Comparison of ENCODE assay signal across 8 cellular contexts in genomic region chr9:37582548-37583157, GRCh38. TPM values are rescaled to one million over a fixed set of nuclear protein-coding genes. Genes with fewer than 3 reads are reported as not detected.
A peak's percentile ranks its signal among the peaks of the same experiment; 100 is the strongest.
DNase-seq lines count a peak whose midpoint lies in the region; ATAC-seq, FAIRE-seq and TF ChIP-seq lines count a peak whose summit lies in the region.

No MANE protein-coding gene starts in this region.

- H3K36me3 ChIP-seq in PC-3 (ENCODE audit: low read depth, low read length): peaks cover 57% of the 10 kb centered on the region

- H3K79me2 ChIP-seq in PC-3 (ENCODE audit: low read length): peaks cover 48% of the 10 kb centered on the region

- H3K27me3 Mint-ChIP-seq in activated T-helper 2 cell treated with anti-CD3 and anti-CD28 coated beads, Interferon-gamma antibody, Interleukin-2, Interleukin-4, amounts not matched to agents 10 μg/mL and 5 μg/mL and 100 μg/mL, durations not matched to agents 14 hours and 24 hours and 36 hours (ENCODE audit: low read depth): no peaks in the 10 kb centered on the region

- no peak overlapping the region for H3K27ac Mint-ChIP-seq in activated T-helper 2 cell treated with anti-CD3 and anti-CD28 coated beads, Interferon-gamma antibody, Interleukin-2, Interleukin-4, amounts not matched to agents 10 μg/mL and 5 μg/mL and 100 μg/mL, durations not matched to agents 14 hours and 24 hours and 36 hours

- H3K9ac ChIP-seq in PC-3 (ENCODE audit: low read length): no peak overlapping the region

- no peaks in the 10 kb centered on the region for H3K9me3 Mint-ChIP-seq in activated T-helper 2 cell treated with anti-CD3 and anti-CD28 coated beads, Interferon-gamma antibody, Interleukin-2, Interleukin-4, amounts not matched to agents 10 μg/mL and 5 μg/mL and 100 μg/mL, durations not matched to agents 14 hours and 24 hours and 36 hours

- peaks cover 56% of the 10 kb centered on the region for H3K36me3 Mint-ChIP-seq in activated T-helper 2 cell treated with anti-CD3 and anti-CD28 coated beads, Interferon-gamma antibody, Interleukin-2, Interleukin-4, amounts not matched to agents 10 μg/mL and 5 μg/mL and 100 μg/mL, durations not matched to agents 14 hours and 24 hours and 36 hours (ENCODE audit: low read depth)

- no peaks in the 10 kb centered on the region for H3K9me2 ChIP-seq in PC-3 (replicated peaks; ENCODE audit: low read length)

- peak; percentile 66 for TF ChIP-seq CTCF in PC-3 (conservative IDR thresholded peaks at IDR 0.05; ENCODE audit: low read depth, low read length)

- H3K4me1 ChIP-seq in PC-3 (ENCODE audit: insufficient read depth, low read length): no peaks in the 10 kb centered on the region

- no peak overlapping the region for H3K4me2 ChIP-seq in PC-3 (ENCODE audit: low read length)

- POLR2A ChIA-PET in PC-3 (lab: Charles Lee; ENCODE audit: unreplicated experiment): no interaction called here

- BruUV-seq in PC-3 (replicated peaks; lab: Mats Ljungman, UMichigan): no TSS peak

- H4K20me1 ChIP-seq in PC-3 (ENCODE audit: low read length): 0 out of 2 replicates have a peak, but pooled peaks cover 22% of the 10 kb centered on the region

- peak; percentile 55 for ATAC-seq in GM18867 (IDR thresholded peaks at IDR 0.05; ENCODE audit: unreplicated experiment)
- peak; percentile 46 for ATAC-seq in PC-3
- ATAC-seq in GM19023 (IDR thresholded peaks at IDR 0.05; ENCODE audit: unreplicated experiment): no peak
- ATAC-seq in HG03460 (IDR thresholded peaks at IDR 0.05; ENCODE audit: unreplicated experiment): no peak

- CTCF ChIA-PET in PC-3 (lab: Charles Lee): no interaction called here

- no peaks in the 10 kb centered on the region for H3K27me3 ChIP-seq in PC-3 (ENCODE audit: low read length)

- intact Hi-C loops in PC-3 (cut with micrococcal nuclease): loop anchor here (10.0 kb wide), 1 partner anchor 782 kb away; no protein-coding TSS in a partner anchor
- intact Hi-C loops in activated T-helper 2 cell treated with anti-CD3 and anti-CD28 coated beads, Interferon-gamma antibody, Interleukin-2, Interleukin-4, amounts not matched to agents 10 μg/mL and 5 μg/mL and 100 μg/mL, durations not matched to agents 14 hours and 24 hours and 36 hours (cut with micrococcal nuclease): no loop called here

- FAIRE-seq in endometrium (lab: Jason Lieb, UNC): peak; percentile 90

- H3K9me3 ChIP-seq in PC-3 (ENCODE audit: low read length): no peaks in the 10 kb centered on the region

- no peak overlapping the region for H3K4me3 Mint-ChIP-seq in activated T-helper 2 cell treated with anti-CD3 and anti-CD28 coated beads, Interferon-gamma antibody, Interleukin-2, Interleukin-4, amounts not matched to agents 10 μg/mL and 5 μg/mL and 100 μg/mL, durations not matched to agents 14 hours and 24 hours and 36 hours (ENCODE audit: low read depth)

- peaks cover 7% of the 10 kb centered on the region for H3K4me1 Mint-ChIP-seq in activated T-helper 2 cell treated with anti-CD3 and anti-CD28 coated beads, Interferon-gamma antibody, Interleukin-2, Interleukin-4, amounts not matched to agents 10 μg/mL and 5 μg/mL and 100 μg/mL, durations not matched to agents 14 hours and 24 hours and 36 hours (ENCODE audit: low read depth)

- H3F3A ChIP-seq in PC-3 (ENCODE audit: low read length, unreplicated experiment): peaks cover 7% of the 10 kb centered on the region

- H3K4me3 ChIP-seq in PC-3 (ENCODE audit: low read length): no peak overlapping the region

- H3K27ac ChIP-seq in PC-3 (ENCODE audit: low read length): no peak overlapping the region

- no peak overlapping the region for H2AFZ ChIP-seq in PC-3 (ENCODE audit: low read length)

- peak; percentile 64 for DNase-seq in Ammon's horn (ENCODE audit: low spot score)
- DNase-seq in PC-3: peak; percentile 67
- peak; percentile 74 for DNase-seq in myocyte (ENCODE audit: low read depth)
- no peak for DNase-seq in activated T-helper 2 cell treated with anti-CD3 and anti-CD28 coated beads, Interferon-gamma antibody, Interleukin-2, Interleukin-4, amounts not matched to agents 10 μg/mL and 5 μg/mL and 100 μg/mL, durations not matched to agents 14 hours and 24 hours and 36 hours (ENCODE audit: low spot score)

RNA-seq across cellular contexts. Expression of gene FBXO10, which starts 6.5 kb away (rescaled TPM):
- 2.6 and 5.1 TPM in 2 replicates for total RNA-seq in PC-3 (2014; rRNA removed)
- 77.5 and 106 TPM in 2 replicates for total RNA-seq in myocyte
- polyA plus RNA-seq in myocyte (2012): 29.4 TPM
- 1.8 and 2.4 TPM in 2 replicates for total RNA-seq in activated T-helper 2 cell treated with anti-CD3 and anti-CD28 coated beads, Interferon-gamma antibody, Interleukin-2, Interleukin-4, amounts not matched to agents 10 μg/mL and 5 μg/mL and 100 μg/mL, durations not matched to agents 14 hours and 24 hours and 36 hours

RNA-seq across cellular contexts. Expression of gene TOMM5, which starts 9.7 kb away (rescaled TPM):
- total RNA-seq in PC-3 (2014; rRNA removed): 220 and 252 TPM in 2 replicates
- 107 and 109 TPM in 2 replicates for total RNA-seq in myocyte
- polyA plus RNA-seq in myocyte (2012): 128 TPM
- 153 and 155 TPM in 2 replicates for total RNA-seq in activated T-helper 2 cell treated with anti-CD3 and anti-CD28 coated beads, Interferon-gamma antibody, Interleukin-2, Interleukin-4, amounts not matched to agents 10 μg/mL and 5 μg/mL and 100 μg/mL, durations not matched to agents 14 hours and 24 hours and 36 hours

Comparison
In these comparisons a context has a peak if more than half of its experiments do, and no peak if none do; other contexts are left out.
1. ATAC-seq: peak in GM18867 (single experiment) and PC-3 (single experiment); none in GM19023 (single experiment) and HG03460 (single experiment).
2. RNA of gene FBXO10, which starts 6.5 kb away (total RNA-seq): 77.5 to 106 TPM in myocyte; 2.6 to 5.1 TPM in PC-3 and 1.8 to 2.4 TPM in activated T-helper 2 cell treated with anti-CD3 and anti-CD28 coated beads, Interferon-gamma antibody, Interleukin-2, Interleukin-4, amounts not matched to agents 10 μg/mL and 5 μg/mL and 100 μg/mL, durations not matched to agents 14 hours and 24 hours and 36 hours; every median in the first group is over 10 times any median in the second.